In genomic region chr2:216034065-216034464, GRCh38 we compare ENCODE assay signal across 8 cellular contexts. TPM values are rescaled to one million over a fixed set of nuclear protein-coding genes. Genes with fewer than 3 reads are reported as not detected.
A peak's percentile ranks its signal among the peaks of the same experiment; 100 is the strongest.
DNase-seq lines count a peak whose midpoint lies in the region; ATAC-seq and TF ChIP-seq lines count a peak whose summit lies in the region.

No MANE protein-coding gene starts in this region.

- H3K36me3 Mint-ChIP-seq in nephron progenitor cell (ENCODE audit: low read depth): peaks cover 36% of the 10 kb centered on the region

- H3K27ac Mint-ChIP-seq in nephron progenitor cell: no peak overlapping the region
- no peak overlapping the region for H3K27ac Mint-ChIP-seq in stimulated activated naive CD8-positive, alpha-beta T cell treated with anti-CD3 and anti-CD28 coated beads, Interleukin-15, amount 100 ng/mL, for 72 hours

- peak; percentile 46 for ATAC-seq in HG03135 (IDR thresholded peaks at IDR 0.05; ENCODE audit: unreplicated experiment)
- ATAC-seq in esophagus mucosa: peak; percentile 80
- peak; percentile 54 for ATAC-seq in stimulated activated naive CD8-positive, alpha-beta T cell treated with anti-CD3 and anti-CD28 coated beads, Interleukin-15, amount 100 ng/mL, for 72 hours

- H3K4me3 Mint-ChIP-seq in nephron progenitor cell: no peak overlapping the region
- no peak overlapping the region for H3K4me3 Mint-ChIP-seq in stimulated activated naive CD8-positive, alpha-beta T cell treated with anti-CD3 and anti-CD28 coated beads, Interleukin-15, amount 100 ng/mL, for 72 hours

- peaks cover 19% of the 10 kb centered on the region for H3K4me1 Mint-ChIP-seq in nephron progenitor cell
- peaks cover 50% of the 10 kb centered on the region for H3K4me1 Mint-ChIP-seq in stimulated activated naive CD8-positive, alpha-beta T cell treated with anti-CD3 and anti-CD28 coated beads, Interleukin-15, amount 100 ng/mL, for 72 hours

- no peaks in the 10 kb centered on the region for H3K9me3 Mint-ChIP-seq in nephron progenitor cell
- H3K9me3 Mint-ChIP-seq in stimulated activated naive CD8-positive, alpha-beta T cell treated with anti-CD3 and anti-CD28 coated beads, Interleukin-15, amount 100 ng/mL, for 72 hours: no peaks in the 10 kb centered on the region

- DNase-seq in SKM-1 treated with dmso at 0.1 percent for 144 hours (lab: John Stamatoyannopoulos, UW; ENCODE audit: unreplicated experiment): peak; percentile 28
- DNase-seq in SKM-1 (lab: John Stamatoyannopoulos, UW; ENCODE audit: unreplicated experiment): no peak
- DNase-seq in NOMO-1 (lab: John Stamatoyannopoulos, UW; ENCODE audit: unreplicated experiment in 2 of 2): peak; percentile 42 to 60
- peak; percentile 94 for DNase-seq in activated CD8-positive, alpha-beta memory T cell treated with anti-CD3 and anti-CD28 coated beads, Interleukin-2, amount 50 U/mL, for 48 hours
- peak; percentile 85 for DNase-seq in nephron progenitor cell
- DNase-seq in stimulated activated naive CD8-positive, alpha-beta T cell treated with anti-CD3 and anti-CD28 coated beads, Interleukin-15, amount 100 ng/mL, for 72 hours: peak; percentile 75 to 79

- TF ChIP-seq CTCF in nephron progenitor cell (IDR thresholded peaks at IDR 0.05): peak; percentile 94

- H3K27me3 Mint-ChIP-seq in nephron progenitor cell (ENCODE audit: low read depth, poor library complexity): no peaks in the 10 kb centered on the region
- H3K27me3 Mint-ChIP-seq in stimulated activated naive CD8-positive, alpha-beta T cell treated with anti-CD3 and anti-CD28 coated beads, Interleukin-15, amount 100 ng/mL, for 72 hours: no peaks in the 10 kb centered on the region

RNA-seq across cellular contexts. Expression of gene MREG, which starts 20.7 kb away (rescaled TPM):
- total RNA-seq in esophagus mucosa: 61.9 TPM

RNA-seq across cellular contexts. Expression of gene PECR, which starts 47.5 kb away (rescaled TPM):
- 3.1 TPM for total RNA-seq in esophagus mucosa

RNA-seq across cellular contexts. Expression of gene TMEM169, which starts 47.7 kb away (rescaled TPM):
- 0.04 TPM for total RNA-seq in esophagus mucosa
